9 cellular contexts compared by ENCODE assay signal in genomic region chr12:92030618-92031017, GRCh38.
DNase-seq lines count a peak whose midpoint lies in the region; ATAC-seq and TF ChIP-seq lines count a peak whose summit lies in the region.
"Had no signal": no experiment of that assay in that cellular context is flagged by ENCODE, and none has a peak within 500 bp of the region (broad histone marks: within the 10 kb centered on the region; RNA-seq: fewer than 3 reads in every experiment).

No MANE protein-coding gene starts in this region.

- ATAC-seq in DND-41 (ENCODE audit: insufficient read depth, low read depth) (peak; percentile 92), GM21515 (IDR thresholded peaks at IDR 0.05; ENCODE audit: unreplicated experiment) (peak; percentile 64)

- H3K36me3 ChIP-seq in DND-41 (ENCODE audit: insufficient read depth, low read length) (no peaks in the 10 kb centered on the region), MM.1S (replicated peaks; ENCODE audit: insufficient read depth, low read length) (no peaks in the 10 kb centered on the region), ascending aorta (no peaks in the 10 kb centered on the region), urinary bladder (ENCODE audit: insufficient read depth) (no peaks in the 10 kb centered on the region)

- H3F3A ChIP-seq in MM.1S (ENCODE audit: insufficient read depth, low read length): peaks cover 18% of the 10 kb centered on the region

- peak; percentile 88 for DNase-seq in DND-41
- peak; percentile 41 for DNase-seq in MM.1S
- no peak for DNase-seq in ascending aorta (ENCODE audit: low spot score in 2 of 2)
- DNase-seq in mucosa of gallbladder (ENCODE audit: low spot score): peak; percentile 47
- DNase-seq in SW480 (ENCODE audit: low spot score): no peak
- DNase-seq in NCI-H82 treated with DMSO at 0.1 percent for 48 hours (lab: John Stamatoyannopoulos, UW; ENCODE audit: unreplicated experiment): no peak

- intact Hi-C loops in ascending aorta (cut with DNase I): loop anchor here (5.0 kb wide), 1 partner anchor 38 kb away; no protein-coding TSS in a partner anchor

- peak overlapping the region; percentile 56 for H3K9ac ChIP-seq in DND-41 (ENCODE audit: low read depth, low read length)
- H3K9ac ChIP-seq in MM.1S (ENCODE audit: low read length): no peak overlapping the region

- H3K9me3 ChIP-seq in DND-41 (ENCODE audit: insufficient read depth, low read length, severe bottlenecking) (no peaks in the 10 kb centered on the region), MM.1S (replicated peaks; ENCODE audit: insufficient read depth, low read length) (no peaks in the 10 kb centered on the region), ascending aorta (no peaks in the 10 kb centered on the region)

- H3K27ac ChIP-seq in DND-41 (ENCODE audit: low read length) (peak overlapping the region; percentile 96), MM.1S (ENCODE audit: low read length) (no peak overlapping the region), ascending aorta (peak overlapping the region; percentile 48 to 71), urinary bladder (ENCODE audit: low read depth) (peak overlapping the region; percentile 75)
- H3K27ac ChIP-seq: epithelial cell of prostate had no signal

- H3K79me2 ChIP-seq in DND-41 (ENCODE audit: insufficient read depth, low read length) (peaks cover 29% of the 10 kb centered on the region), MM.1S (ENCODE audit: low read length) (no peaks in the 10 kb centered on the region)

- peak overlapping the region; percentile 62 for H3K4me2 ChIP-seq in DND-41 (ENCODE audit: insufficient read depth, low read length)
- no peak overlapping the region for H3K4me2 ChIP-seq in MM.1S (ENCODE audit: low read depth, low read length)

- H2AFZ ChIP-seq in DND-41 (ENCODE audit: low read depth, low read length) (peak overlapping the region; percentile 46; the same call in 1 of the 2 replicates), MM.1S (ENCODE audit: low read length) (no peak overlapping the region)

- peak overlapping the region in 1 of 2 experiments; percentile 44; a peak in 2 of 4 replicates for H3K4me3 ChIP-seq in DND-41 (ENCODE audit: low read depth in 1 of 2, low read length in 2 of 2)
- no peak overlapping the region for H3K4me3 ChIP-seq in MM.1S (ENCODE audit: low read length)
- H3K4me3 ChIP-seq in ascending aorta: no peak overlapping the region
- H3K4me3 ChIP-seq in urinary bladder (ENCODE audit: low read depth, low read length): no peak overlapping the region

- H4K20me1 ChIP-seq in DND-41 (ENCODE audit: insufficient read depth, low read length) (no peaks in the 10 kb centered on the region), MM.1S (ENCODE audit: insufficient read depth, low read length) (no peaks in the 10 kb centered on the region)

- peaks cover 90% of the 10 kb centered on the region for H3K4me1 ChIP-seq in DND-41 (ENCODE audit: insufficient read depth, low read length)
- H3K4me1 ChIP-seq in MM.1S (ENCODE audit: low read length): peaks cover 19% of the 10 kb centered on the region
- peaks cover 0 to 29% of the 10 kb centered on the region in 2 donors for H3K4me1 ChIP-seq in ascending aorta
- H3K4me1 ChIP-seq in urinary bladder (ENCODE audit: insufficient read depth): no peaks in the 10 kb centered on the region

- H3K9me2 ChIP-seq in MM.1S (replicated peaks; ENCODE audit: insufficient read depth, low read length): no peaks in the 10 kb centered on the region

- H3K27me3 ChIP-seq in DND-41 (ENCODE audit: insufficient read depth, low read length, poor library complexity) (no peaks in the 10 kb centered on the region), MM.1S (replicated peaks; ENCODE audit: insufficient read depth, low read length) (no peaks in the 10 kb centered on the region), ascending aorta (no peaks in the 10 kb centered on the region)

- TF ChIP-seq CTCF in DND-41 (IDR thresholded peaks at IDR 0.05; ENCODE audit: borderline replicate concordance, extremely low read depth, low read length, poor library complexity, severe bottlenecking) (no peak), MM.1S (IDR thresholded peaks at IDR 0.05; ENCODE audit: low read length) (no peak), ascending aorta (IDR thresholded peaks at IDR 0.05) (no peak)

- WGBS in urinary bladder: 15% methylated on average over 3 of the region's 3 CpGs

Comparison
In these comparisons a context has a peak if more than half of its experiments do, and no peak if none do; other contexts are left out.
1. DNase-seq: peak in DND-41 (single experiment), MM.1S (single experiment) and mucosa of gallbladder (single experiment); none in ascending aorta (0 of 2), SW480 (single experiment) and NCI-H82 treated with DMSO at 0.1 percent for 48 hours (single experiment).